9 cellular contexts compared by ENCODE assay signal in the genomic region with DNA sequence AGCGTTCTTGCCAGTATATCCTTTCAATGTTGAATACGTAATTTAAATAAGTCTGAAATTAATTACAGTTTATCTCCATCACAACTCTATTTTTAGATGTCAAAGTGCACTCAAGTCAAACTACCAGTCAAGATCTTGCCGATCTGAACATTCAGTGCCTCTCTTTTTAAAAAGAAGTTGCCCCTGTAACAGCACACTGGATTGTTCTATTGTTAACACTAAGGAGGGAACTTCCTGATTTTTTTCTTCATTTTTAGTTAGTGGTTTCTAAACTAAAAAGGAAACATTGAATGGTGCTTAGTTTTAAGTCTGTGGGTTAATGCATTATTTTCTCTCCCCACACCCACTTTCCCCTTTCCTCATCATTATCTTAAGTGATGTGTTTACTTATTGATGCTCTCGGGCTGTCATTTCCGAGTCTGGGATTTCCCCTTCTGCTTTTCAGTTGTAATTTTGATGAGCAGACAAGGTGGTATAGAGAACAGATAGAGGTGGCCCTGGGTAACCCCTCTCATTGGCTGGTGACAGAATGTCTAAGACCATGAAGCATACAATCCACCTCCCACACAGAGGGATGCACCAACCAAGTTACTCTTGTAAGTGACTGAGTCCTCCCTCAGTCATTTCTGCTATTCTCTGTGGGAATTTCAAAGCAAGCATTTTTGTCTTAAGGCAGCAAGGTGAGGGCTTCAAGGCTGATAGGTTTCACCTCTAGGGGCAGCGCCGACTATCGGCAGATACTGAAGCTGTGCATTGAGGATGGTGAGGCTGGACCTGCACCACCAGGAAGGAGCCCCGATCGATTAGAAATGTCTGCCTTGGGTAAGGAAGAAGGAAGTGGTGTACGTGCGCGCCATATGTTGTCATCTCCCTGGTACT.
DNase-seq lines count a peak whose midpoint lies in the region; ATAC-seq and TF ChIP-seq lines count a peak whose summit lies in the region.
"Had no signal": no experiment of that assay in that cellular context is flagged by ENCODE, and none has a peak within 500 bp of the region (broad histone marks: within the 10 kb centered on the region; RNA-seq: fewer than 3 reads in every experiment).

No MANE protein-coding gene starts in this region.

- intact Hi-C loops in posterior cingulate gyrus (cut with DNase I): no loop called here

- in situ Hi-C loops in ACHN (cut with HindIII; ENCODE audit: low pct_ligation_motif_present, low pct_unique_long_range_greater_than_20kb, low sequenced_read_pairs): no loop called here

- TF ChIP-seq CTCF in NB4 (IDR thresholded peaks at IDR 0.05; ENCODE audit: low read depth, low read length): peak; percentile 45

- DNase-seq in NB4 (ENCODE audit: low read depth) (peak; percentile 31), NCI-H1092 treated with DMSO at 0.1 percent for 48 hours (lab: John Stamatoyannopoulos, UW) (no peak), ACHN (no peak), posterior cingulate gyrus (no peak)
- DNase-seq in activated naive CD4-positive, alpha-beta T cell treated with anti-CD3 and anti-CD28 coated beads, Interleukin-2, amount 50 U/mL, for 16 hours: peak; percentile 24
- peak; percentile 33 for DNase-seq in stimulated activated CD4-positive, alpha-beta T cell treated with anti-CD3 and anti-CD28 coated beads, Interleukin-4, amount 100 ng/mL, for 1 hour
- DNase-seq: IMR-90 had no signal

- no peak overlapping the region for H3K4me3 ChIP-seq in NB4 (ENCODE audit: low read depth, low read length)

- TF ChIP-seq POLR2A in NB4 (IDR thresholded peaks at IDR 0.05; ENCODE audit: extremely low read depth, insufficient read length): no peak

- ATAC-seq in GM21360 (IDR thresholded peaks at IDR 0.05; ENCODE audit: unreplicated experiment) (peak; percentile 63), HG02970 (IDR thresholded peaks at IDR 0.05; ENCODE audit: low FRiP score, unreplicated experiment) (no peak)

Comparison
In these comparisons a context has a peak if more than half of its experiments do, and no peak if none do; other contexts are left out.
1. DNase-seq: peak in NB4 (single experiment), activated naive CD4-positive, alpha-beta T cell treated with anti-CD3 and anti-CD28 coated beads, Interleukin-2, amount 50 U/mL, for 16 hours (single experiment) and stimulated activated CD4-positive, alpha-beta T cell treated with anti-CD3 and anti-CD28 coated beads, Interleukin-4, amount 100 ng/mL, for 1 hour (single experiment); none in NCI-H1092 treated with DMSO at 0.1 percent for 48 hours (single experiment), ACHN (single experiment) and posterior cingulate gyrus (0 of 10).